Comparison of ENCODE assay signal across 8 cellular contexts in genomic region chr16:74606521-74607309, GRCh38. TPM values are rescaled to one million over a fixed set of nuclear protein-coding genes. Genes with fewer than 3 reads are reported as not detected.
DNase-seq lines count a peak whose midpoint lies in the region; ATAC-seq and TF ChIP-seq lines count a peak whose summit lies in the region.

GLG1 (minus strand) TSS chr16:74607114; CDS start chr16:74607094, 20 bp downstream.

- H3K4me3 ChIP-seq in AG10803 (ENCODE audit: low read length), result peak within 1 kb of the TSS; percentile 98

- no peak for TF ChIP-seq CTCF in AG10803 (conservative IDR thresholded peaks at IDR 0.05; ENCODE audit: low read length)

- ATAC-seq in GM19025 (IDR thresholded peaks at IDR 0.05; ENCODE audit: low read depth, unreplicated experiment) (peak; percentile 97), HG03280 (IDR thresholded peaks at IDR 0.05; ENCODE audit: unreplicated experiment) (peak; percentile 98), left colon (peak; percentile 95)

- DNase-seq in AG10803 (ENCODE audit: low read depth), result peak; percentile 89
- DNase-seq in NCI-H510A treated with DMSO at 0.1 percent for 48 hours (lab: John Stamatoyannopoulos, UW), result peak; percentile 76
- peak; percentile 92 for DNase-seq in activated CD4-positive, alpha-beta T cell treated with anti-CD3 and anti-CD28 coated beads for 48 hours
- DNase-seq in left colon, result peak; percentile 90 to 97
- peak; percentile 83 to 91 for DNase-seq in stimulated activated CD4-positive, alpha-beta T cell treated with anti-CD3 and anti-CD28 coated beads, Interleukin-1b, Interleukin-23, amount 100 ng/mL, for 4 hours (ENCODE audit: low read depth in 2 of 2)

- H3K27ac ChIP-seq in cingulate gyrus (ENCODE audit: low read depth, low read length), result peak within 1 kb of the TSS; percentile 83

- intact Hi-C loops in left colon (cut with DNase I, micrococcal nuclease), result no loop called here

RNA-seq across cellular contexts. Expression of gene GLG1, which starts in this region (rescaled TPM):
- 10 to 100 TPM; 97.1 to 99.5 TPM for total RNA-seq in left colon

Comparison
In these comparisons a context has a peak if more than half of its experiments do, and no peak if none do; other contexts are left out.
1. Peak in every context shown above with its lines: DNase-seq, ATAC-seq, H3K4me3 ChIP-seq and H3K27ac ChIP-seq.